ENCODE assay signal across 8 cellular contexts in the genomic region with DNA sequence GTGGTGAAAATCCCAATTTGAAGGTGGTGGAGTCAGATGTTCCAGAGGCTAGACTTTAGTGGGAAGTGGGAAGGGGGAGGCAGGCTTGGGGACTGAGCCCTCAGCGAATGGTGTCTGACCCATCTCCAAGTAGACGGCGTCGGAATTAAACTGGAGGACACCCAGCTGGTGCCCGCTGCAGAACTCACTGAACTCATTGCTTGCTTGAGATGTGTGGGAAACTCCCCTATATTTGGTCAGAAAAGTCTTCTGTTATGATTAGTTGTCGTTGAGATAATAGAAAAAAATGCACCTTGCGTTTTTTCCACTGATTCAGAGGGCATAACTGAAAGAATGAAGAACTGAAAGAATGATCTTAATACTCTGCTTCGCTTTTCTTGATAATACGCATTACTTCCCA. TPM values are rescaled to one million over a fixed set of nuclear protein-coding genes. Genes with fewer than 3 reads are reported as not detected.
DNase-seq lines count a peak whose midpoint lies in the region; ATAC-seq and TF ChIP-seq lines count a peak whose summit lies in the region.

No MANE protein-coding gene starts in this region.

- H3K4me3 ChIP-seq in esophagus squamous epithelium = peak overlapping the region; percentile 62 to 88 (median 75)
- H3K4me3 ChIP-seq in retinal pigment epithelial cell (ENCODE audit: low read length) = peak overlapping the region; percentile 72

- H3K27me3 Mint-ChIP-seq in activated T-cell treated with anti-CD3 and anti-CD28 coated beads, Interleukin-2, amount 50 U/mL, for 24 hours = no peaks in the 10 kb centered on the region
- H3K27me3 Mint-ChIP-seq in T-cell = no peaks in the 10 kb centered on the region

- POLR2A ChIA-PET in T-cell (lab: Charles Lee) = no interaction called here

- H3K27ac ChIP-seq in esophagus squamous epithelium = peak overlapping the region; percentile 92 to 98 (median 94)

- peak; percentile 41 for DNase-seq in activated T-cell treated with anti-CD3 and anti-CD28 coated beads, Interleukin-2, amount 50 U/mL, for 24 hours
- no peak for DNase-seq in activated T-cell treated with anti-CD3 and anti-CD28 coated beads for 4 hours
- DNase-seq in T-cell = peak in 1 of 34 experiments; percentile 6
- no peak for DNase-seq in esophagus squamous epithelium (lab: John Stamatoyannopoulos, UW)
- DNase-seq in retinal pigment epithelial cell (ENCODE audit: low read depth) = no peak
- no peak for DNase-seq in COLO668 (lab: John Stamatoyannopoulos, UW; ENCODE audit: unreplicated experiment)

- TF ChIP-seq CTCF in esophagus squamous epithelium (IDR thresholded peaks at IDR 0.05) (no peak), retinal pigment epithelial cell (conservative IDR thresholded peaks at IDR 0.05; ENCODE audit: low read depth, low read length) (no peak)

- peak overlapping the region; percentile 84 for H3K4me3 Mint-ChIP-seq in activated T-cell treated with anti-CD3 and anti-CD28 coated beads, Interleukin-2, amount 50 U/mL, for 24 hours
- H3K4me3 Mint-ChIP-seq in T-cell = peak overlapping the region; percentile 79 to 96 (median 88)

- no peak for TF ChIP-seq POLR2A in esophagus squamous epithelium (IDR thresholded peaks at IDR 0.05)

- peaks cover 0 to 29% (median 0%) of the 10 kb centered on the region in 3 donors for H3K36me3 ChIP-seq in esophagus squamous epithelium

- peaks cover 74% of the 10 kb centered on the region for H3K9me3 Mint-ChIP-seq in activated T-cell treated with anti-CD3 and anti-CD28 coated beads, Interleukin-2, amount 50 U/mL, for 24 hours
- H3K9me3 Mint-ChIP-seq in T-cell = peaks cover 23 to 57% (median 54%) of the 10 kb centered on the region in 3 donors

- peaks cover 99% of the 10 kb centered on the region for H3K36me3 Mint-ChIP-seq in activated T-cell treated with anti-CD3 and anti-CD28 coated beads, Interleukin-2, amount 50 U/mL, for 24 hours (ENCODE audit: low read depth)
- H3K36me3 Mint-ChIP-seq in T-cell = peaks cover 70% of the 10 kb centered on the region

- H3K27me3 ChIP-seq in esophagus squamous epithelium = no peaks in the 10 kb centered on the region

- intact Hi-C loops in esophagus squamous epithelium (cut with DNase I) = no loop called here

- peak overlapping the region; percentile 99 for H3K27ac Mint-ChIP-seq in activated T-cell treated with anti-CD3 and anti-CD28 coated beads, Interleukin-2, amount 50 U/mL, for 24 hours
- H3K27ac Mint-ChIP-seq in T-cell = peak overlapping the region; percentile 97

- ATAC-seq in T-cell (replicated peaks in 1 of 4) (no peak), GM21737 (IDR thresholded peaks at IDR 0.05; ENCODE audit: unreplicated experiment) (no peak), HG02884 (IDR thresholded peaks at IDR 0.05; ENCODE audit: unreplicated experiment) (no peak)

- CTCF ChIA-PET in T-cell (lab: Charles Lee) = interaction anchor here (0.6 kb wide), 2 partner anchors 89 to 1957 kb away, joined by 4 read pairs; a partner anchor contains a TSS

- H3K4me1 ChIP-seq in esophagus squamous epithelium = peaks cover 0 to 22% (median 10%) of the 10 kb centered on the region in 3 donors

- H3K9me3 ChIP-seq in esophagus squamous epithelium = peaks cover 0 to 69% (median 13%) of the 10 kb centered on the region in 3 donors

- WGBS in esophagus squamous epithelium, 2 donors = 18 to 27% methylated on average over 9 of the region's 9 CpGs

- H3K4me1 Mint-ChIP-seq in activated T-cell treated with anti-CD3 and anti-CD28 coated beads, Interleukin-2, amount 50 U/mL, for 24 hours (ENCODE audit: low read depth) = peaks cover 36% of the 10 kb centered on the region
- H3K4me1 Mint-ChIP-seq in T-cell = peaks cover 28 to 35% (median 33%) of the 10 kb centered on the region in 3 donors

RNA-seq across cellular contexts. Expression of a gene that starts 0.9 kb away (rescaled TPM):
- total RNA-seq in T-cell (10 to 100 TPM in 1 of 5 donors, 1 to 10 TPM in 4; 3.3 to 10.7 (median 7.8) TPM), esophagus squamous epithelium (1 to 10 TPM in 3 of 4 donors, under 1 TPM in 1; 0.88 to 6.1 (median 2.8) TPM)

RNA-seq across cellular contexts. Expression of a gene that starts 9.9 kb away (rescaled TPM):
- total RNA-seq in T-cell (1 to 10 TPM; 1.6 to 7.9 (median 6.0) TPM), esophagus squamous epithelium (1 to 10 TPM in 1 of 4 donors, under 1 TPM in 3; 0.44 to 2.3 (median 0.86) TPM)
